ENCODE assay signal across 7 cellular contexts in genomic region chr9:131654369-131654768, GRCh38.
DNase-seq lines count a peak whose midpoint lies in the region; ATAC-seq, FAIRE-seq and TF ChIP-seq lines count a peak whose summit lies in the region.
"Not testable (repeated sequence)": the region's sequence is repeated elsewhere in the genome, so short reads cannot be mapped to it uniquely, and the experiment has no call there.

No MANE protein-coding gene starts in this region.

- H3K4me3 Mint-ChIP-seq in CD4-positive, alpha-beta memory T cell: peak overlapping the region in 2 of 8 donors; percentile 5 to 31
- not testable (repeated sequence) for H3K4me3 Mint-ChIP-seq in activated CD4-positive, alpha-beta memory T cell treated with anti-CD3 and anti-CD28 coated beads for 36 hours; MCF 10A (ENCODE audit: unreplicated experiment); stimulated activated memory B cell treated with anti-CD40 and anti-IgM and Interleukin-4, amounts not matched to agents 10 μg/mL and 1 μg/mL and 100 μg/mL, for 72 hours
- peak overlapping the region in 5 of 8 donors; percentile 34 to 59 (median 55) for H3K4me3 Mint-ChIP-seq in naive B cell

- not testable (repeated sequence) for ATAC-seq in naive B cell (ENCODE audit: low read depth in 2 of 2); stimulated activated memory B cell treated with anti-CD40 and anti-IgM and Interleukin-4, amounts not matched to agents 10 μg/mL and 1 μg/mL and 100 μg/mL, for 72 hours

- not testable (repeated sequence) for H3K4me3 ChIP-seq in CD4-positive, alpha-beta memory T cell (ENCODE audit: low read length in 2 of 2)
- H3K4me3 ChIP-seq in OCI-LY7 (ENCODE audit: low read depth, low read length, poor library complexity, severe bottlenecking) (peak overlapping the region; percentile 32), kidney (ENCODE audit: low read length in 2 of 2) (peak overlapping the region in 1 of 2 donors; percentile 8)

- H2AFZ ChIP-seq in OCI-LY7 (ENCODE audit: low read length): not testable (repeated sequence)

- peak overlapping the region; percentile 83 for H3K4me2 ChIP-seq in OCI-LY7 (ENCODE audit: low read length)

- intact Hi-C loops in CD4-positive, alpha-beta memory T cell (cut with micrococcal nuclease); OCI-LY7 (cut with micrococcal nuclease; ENCODE audit: unreplicated experiment); activated CD4-positive, alpha-beta memory T cell treated with anti-CD3 and anti-CD28 coated beads for 36 hours (cut with micrococcal nuclease); kidney (cut with DNase I): not testable (repeated sequence)
- intact Hi-C loops in MCF 10A (cut with micrococcal nuclease): loop anchor here (5.0 kb wide), 1 partner anchor 78 kb away; no protein-coding TSS in a partner anchor

- BruUV-seq in OCI-LY7 (replicated peaks; lab: Mats Ljungman, UMichigan); MCF 10A (replicated peaks; lab: Mats Ljungman, UMichigan): not testable (repeated sequence)

- not testable (repeated sequence) for H3K9me3 Mint-ChIP-seq in CD4-positive, alpha-beta memory T cell; activated CD4-positive, alpha-beta memory T cell treated with anti-CD3 and anti-CD28 coated beads for 36 hours; MCF 10A (ENCODE audit: unreplicated experiment); naive B cell; stimulated activated memory B cell treated with anti-CD40 and anti-IgM and Interleukin-4, amounts not matched to agents 10 μg/mL and 1 μg/mL and 100 μg/mL, for 72 hours

- not testable (repeated sequence) for H3K9me2 ChIP-seq in OCI-LY7 (ENCODE audit: insufficient read depth, low read length)

- H3K4me1 ChIP-seq in CD4-positive, alpha-beta memory T cell (ENCODE audit: insufficient read depth, low read length): peaks cover 72% of the 10 kb centered on the region
- H3K4me1 ChIP-seq in OCI-LY7 (ENCODE audit: insufficient read depth, low read length, poor library complexity, severe bottlenecking): peaks cover 84% of the 10 kb centered on the region
- peaks cover 37 to 54% of the 10 kb centered on the region in 2 donors for H3K4me1 ChIP-seq in kidney (ENCODE audit: control insufficient read depth in 1 of 2, insufficient read depth in 1 of 2, low read depth in 1 of 2, low read length in 2 of 2)

- not testable (repeated sequence) for FAIRE-seq in kidney (lab: Jason Lieb, UNC)

- CTCF ChIA-PET in CD4-positive, alpha-beta memory T cell (lab: Charles Lee; ENCODE audit: partially characterized antibody): interaction anchor here (1.0 to 1.3 kb wide), 3 partner anchors 16 to 63 kb away, joined by 3 to 5 read pairs (median 3); no protein-coding TSS in a partner anchor
- CTCF ChIA-PET in OCI-LY7 (lab: Charles Lee; ENCODE audit: unreplicated experiment): not testable (repeated sequence)
- CTCF ChIA-PET in activated CD4-positive, alpha-beta memory T cell treated with anti-CD3 and anti-CD28 coated beads for 36 hours (lab: Charles Lee): interaction anchor here (1.2 to 1.3 kb wide), 2 partner anchors 12 to 86 kb away, joined by 3 to 6 read pairs; no protein-coding TSS in a partner anchor
- CTCF ChIA-PET in MCF 10A (lab: Yijun Ruan, JAX): interaction anchor here (0.6 kb wide), 1 partner anchor 75 kb away, joined by 3 read pairs; no protein-coding TSS in a partner anchor

- peak overlapping the region; percentile 21 for H3K27ac ChIP-seq in CD4-positive, alpha-beta memory T cell (ENCODE audit: low read depth, low read length)
- peak overlapping the region; percentile 95 for H3K27ac ChIP-seq in OCI-LY7 (ENCODE audit: low read depth, low read length, poor library complexity, severe bottlenecking)
- peak overlapping the region; percentile 71 to 75 for H3K27ac ChIP-seq in kidney (ENCODE audit: low read depth in 2 of 2, low read length in 2 of 2)

- peaks cover 52 to 91% (median 77%) of the 10 kb centered on the region in 4 donors for H3K4me1 Mint-ChIP-seq in CD4-positive, alpha-beta memory T cell
- H3K4me1 Mint-ChIP-seq in activated CD4-positive, alpha-beta memory T cell treated with anti-CD3 and anti-CD28 coated beads for 36 hours (ENCODE audit: low read depth): peaks cover 88% of the 10 kb centered on the region
- H3K4me1 Mint-ChIP-seq in MCF 10A (ENCODE audit: insufficient read depth, unreplicated experiment) (peaks cover 57% of the 10 kb centered on the region), naive B cell (peaks cover 69 to 72% (median 71%) of the 10 kb centered on the region in 3 donors)
- peaks cover 89% of the 10 kb centered on the region for H3K4me1 Mint-ChIP-seq in stimulated activated memory B cell treated with anti-CD40 and anti-IgM and Interleukin-4, amounts not matched to agents 10 μg/mL and 1 μg/mL and 100 μg/mL, for 72 hours

- peaks cover 16% of the 10 kb centered on the region; the same call in 1 of the 2 replicates for H4K20me1 ChIP-seq in OCI-LY7 (ENCODE audit: insufficient read depth, low read length)

- not testable (repeated sequence) for H3K27me3 ChIP-seq in CD4-positive, alpha-beta memory T cell (ENCODE audit: insufficient read depth, low read length)

- not testable (repeated sequence) for H3K27me3 Mint-ChIP-seq in CD4-positive, alpha-beta memory T cell; activated CD4-positive, alpha-beta memory T cell treated with anti-CD3 and anti-CD28 coated beads for 36 hours; MCF 10A (ENCODE audit: insufficient read depth, unreplicated experiment); naive B cell; stimulated activated memory B cell treated with anti-CD40 and anti-IgM and Interleukin-4, amounts not matched to agents 10 μg/mL and 1 μg/mL and 100 μg/mL, for 72 hours

- peaks cover 15 to 24% of the 10 kb centered on the region in 2 donors for H3K36me3 Mint-ChIP-seq in CD4-positive, alpha-beta memory T cell
- H3K36me3 Mint-ChIP-seq in activated CD4-positive, alpha-beta memory T cell treated with anti-CD3 and anti-CD28 coated beads for 36 hours: peaks cover 24% of the 10 kb centered on the region
- H3K36me3 Mint-ChIP-seq in MCF 10A (ENCODE audit: insufficient read depth, unreplicated experiment): not testable (repeated sequence)
- peaks cover 5 to 16% of the 10 kb centered on the region in 2 donors for H3K36me3 Mint-ChIP-seq in naive B cell
- H3K36me3 Mint-ChIP-seq in stimulated activated memory B cell treated with anti-CD40 and anti-IgM and Interleukin-4, amounts not matched to agents 10 μg/mL and 1 μg/mL and 100 μg/mL, for 72 hours: peaks cover 49% of the 10 kb centered on the region

- not testable (repeated sequence) for DNase-seq in CD4-positive, alpha-beta memory T cell; OCI-LY7 (ENCODE audit: low spot score); activated CD4-positive, alpha-beta memory T cell treated with anti-CD3 and anti-CD28 coated beads for 36 hours; MCF 10A (ENCODE audit: unreplicated experiment); kidney; naive B cell

- TF ChIP-seq CTCF in OCI-LY7 (conservative IDR thresholded peaks at IDR 0.05; ENCODE audit: low read length); MCF 10A (IDR thresholded peaks at IDR 0.05; ENCODE audit: unreplicated experiment); kidney (IDR thresholded peaks at IDR 0.05; ENCODE audit: borderline replicate concordance, extremely low read depth, insufficient read depth): not testable (repeated sequence)

- H3K9ac ChIP-seq in kidney (ENCODE audit: low read length in 2 of 2): peak overlapping the region in 1 of 2 donors; percentile 38

- POLR2A ChIA-PET in CD4-positive, alpha-beta memory T cell (lab: Charles Lee; ENCODE audit: partially characterized antibody): interaction anchor here (0.9 to 6.1 kb wide), 3 partner anchors 12 to 14 kb away, joined by 3 to 74 read pairs (median 3); no protein-coding TSS in a partner anchor
- POLR2A ChIA-PET in OCI-LY7 (lab: Charles Lee): interaction anchor here (1.0 to 8.1 kb wide), 3 partner anchors 22 to 90 kb away, joined by 3 to 62 read pairs (median 6); no protein-coding TSS in a partner anchor
- POLR2A ChIA-PET in activated CD4-positive, alpha-beta memory T cell treated with anti-CD3 and anti-CD28 coated beads for 36 hours (lab: Charles Lee): interaction anchor here (1.5 kb wide), 1 partner anchor 12 kb away, joined by 5 read pairs; no protein-coding TSS in a partner anchor
- POLR2A ChIA-PET in MCF 10A (lab: Yijun Ruan, JAX): interaction anchor here (0.9 to 2.4 kb wide), 3 partner anchors 23 to 76 kb away, joined by 3 to 9 read pairs (median 4); no protein-coding TSS in a partner anchor

- peaks cover 20% of the 10 kb centered on the region for H3K36me3 ChIP-seq in CD4-positive, alpha-beta memory T cell (ENCODE audit: insufficient read depth, low read length)
- peaks cover 68% of the 10 kb centered on the region for H3K36me3 ChIP-seq in OCI-LY7 (ENCODE audit: insufficient read depth, low read length)
- not testable (repeated sequence) for H3K36me3 ChIP-seq in kidney (ENCODE audit: control insufficient read depth in 1 of 2, insufficient read depth in 2 of 2, low read length in 2 of 2)

- peaks cover 95% of the 10 kb centered on the region for H3K79me2 ChIP-seq in OCI-LY7 (ENCODE audit: insufficient read depth, low read depth, low read length)

- peak overlapping the region; percentile 69 to 99 (median 92) for H3K27ac Mint-ChIP-seq in CD4-positive, alpha-beta memory T cell
- H3K27ac Mint-ChIP-seq in activated CD4-positive, alpha-beta memory T cell treated with anti-CD3 and anti-CD28 coated beads for 36 hours: peak overlapping the region; percentile 91
- peak overlapping the region; percentile 46 for H3K27ac Mint-ChIP-seq in MCF 10A (ENCODE audit: low read depth, unreplicated experiment)
- peak overlapping the region; percentile 25 to 99 (median 88) for H3K27ac Mint-ChIP-seq in naive B cell
- peak overlapping the region; percentile 91 for H3K27ac Mint-ChIP-seq in stimulated activated memory B cell treated with anti-CD40 and anti-IgM and Interleukin-4, amounts not matched to agents 10 μg/mL and 1 μg/mL and 100 μg/mL, for 72 hours

- not testable (repeated sequence) for H3K9me3 ChIP-seq in CD4-positive, alpha-beta memory T cell (ENCODE audit: control insufficient read depth in 1 of 2, low read length in 2 of 2); OCI-LY7 (ENCODE audit: low read length); kidney (ENCODE audit: control insufficient read depth in 1 of 2, low read length in 2 of 2)

Comparison
In these comparisons a context has a peak if more than half of its experiments do, and no peak if none do; other contexts are left out.
1. H3K27ac ChIP-seq: peak in every context shown above with its lines; median percentile 95 in OCI-LY7; 73 in kidney; 21 in CD4-positive, alpha-beta memory T cell.